Comparison of ENCODE assay signal across 8 cellular contexts in genomic region chr3:8441969-8442559, GRCh38. TPM values are rescaled to one million over a fixed set of nuclear protein-coding genes. Genes with fewer than 3 reads are reported as not detected.
DNase-seq lines count a peak whose midpoint lies in the region; ATAC-seq, FAIRE-seq and TF ChIP-seq lines count a peak whose summit lies in the region.

No MANE protein-coding gene starts in this region.

- no peak for ATAC-seq in stimulated activated naive CD8-positive, alpha-beta T cell treated with anti-CD3 and anti-CD28 coated beads, Interleukin-15, Interleukin-2, amounts not matched to agents 100 U/mL and 50 U/mL, for 24 hours
- ATAC-seq in GM21723 (IDR thresholded peaks at IDR 0.05; ENCODE audit: unreplicated experiment), result no peak

- WGBS in small intestine, 3 donors, result 44 to 52% (median 47%) methylated on average over 8 of the region's 8 CpGs

- H3K27ac ChIP-seq in WERI-Rb-1, result no peak overlapping the region
- peak overlapping the region in 1 of 2 donors; percentile 68 for H3K27ac ChIP-seq in right atrium auricular region
- no peak overlapping the region for H3K27ac ChIP-seq in small intestine (ENCODE audit: low read depth in 1 of 2, low read length in 1 of 2)

- TF ChIP-seq CTCF in D721Med (IDR thresholded peaks at IDR 0.05; ENCODE audit: insufficient read depth, missing control alignments), result peak; percentile 64
- TF ChIP-seq CTCF in WERI-Rb-1 (IDR thresholded peaks at IDR 0.05; ENCODE audit: low read depth, low read length), result peak; percentile 77
- TF ChIP-seq CTCF in right atrium auricular region (IDR thresholded peaks at IDR 0.05), result peak; percentile 60 to 85

- H3K9me3 ChIP-seq in WERI-Rb-1 (ENCODE audit: severe bottlenecking) (no peaks in the 10 kb centered on the region), right atrium auricular region (no peaks in the 10 kb centered on the region), small intestine (ENCODE audit: control insufficient read depth, low read depth) (no peaks in the 10 kb centered on the region)

- FAIRE-seq in D721Med (lab: Jason Lieb, UNC) (no peak), small intestine (lab: Jason Lieb, UNC) (no peak)

- H3K4me1 ChIP-seq in right atrium auricular region (peaks cover 0 to 46% of the 10 kb centered on the region in 2 donors), small intestine (ENCODE audit: control insufficient read depth in 2 of 2, insufficient read depth in 1 of 2, low read depth in 1 of 2, low read length in 1 of 2) (peaks cover 0 to 4% of the 10 kb centered on the region in 2 donors)

- H3K4me3 ChIP-seq in WERI-Rb-1 (ENCODE audit: low read depth, low read length), result no peak overlapping the region
- H3K4me3 ChIP-seq in right atrium auricular region, result no peak overlapping the region
- no peak overlapping the region for H3K4me3 ChIP-seq in small intestine (ENCODE audit: low read depth in 1 of 2, low read length in 2 of 2)

- H3K36me3 ChIP-seq in WERI-Rb-1, result no peaks in the 10 kb centered on the region
- no peaks in the 10 kb centered on the region for H3K36me3 ChIP-seq in right atrium auricular region
- H3K36me3 ChIP-seq in small intestine (ENCODE audit: control insufficient read depth in 2 of 2, insufficient read depth in 2 of 2, low read length in 2 of 2), result no peaks in the 10 kb centered on the region

- DNase-seq in D721Med (ENCODE audit: insufficient read length, low spot score) (peak; percentile 39), HT-29 (ENCODE audit: low spot score) (peak; percentile 72), WERI-Rb-1 (no peak), right atrium auricular region (ENCODE audit: low spot score) (no peak), small intestine (peak; percentile 68), NCI-H1694 (lab: John Stamatoyannopoulos, UW) (no peak)
- DNase-seq in stimulated activated naive CD8-positive, alpha-beta T cell treated with anti-CD3 and anti-CD28 coated beads, Interleukin-15, Interleukin-2, amounts not matched to agents 100 U/mL and 50 U/mL, for 24 hours, result no peak

- H3K27me3 ChIP-seq in WERI-Rb-1 (ENCODE audit: insufficient read depth, low read depth, severe bottlenecking) (no peaks in the 10 kb centered on the region), right atrium auricular region (no peaks in the 10 kb centered on the region), small intestine (ENCODE audit: control insufficient read depth in 2 of 2, insufficient read depth in 2 of 2, low read length in 2 of 2) (no peaks in the 10 kb centered on the region)

RNA-seq across cellular contexts. Expression of gene LMCD1, which starts 59.6 kb away (rescaled TPM):
- 4.8 and 7.5 TPM in 2 replicates for total RNA-seq in HT-29 (2014; rRNA removed; shearing (Covaris generic))
- 10 to 100 TPM; 73.5 to 79.0 TPM for total RNA-seq in right atrium auricular region
- 10 to 100 TPM in 2 of 3 donors, 1 to 10 TPM in 1; 2.5 to 29.4 (median 17.3) TPM for polyA plus RNA-seq in small intestine

Comparison
In these comparisons a context has a peak if more than half of its experiments do, and no peak if none do; other contexts are left out.
1. DNase-seq: peak in D721Med (single experiment), HT-29 (single experiment) and small intestine (single experiment); none in WERI-Rb-1 (single experiment), right atrium auricular region (single experiment), NCI-H1694 (single experiment) and stimulated activated naive CD8-positive, alpha-beta T cell treated with anti-CD3 and anti-CD28 coated beads, Interleukin-15, Interleukin-2, amounts not matched to agents 100 U/mL and 50 U/mL, for 24 hours (single experiment).
2. Peak in every context shown above with its lines, with median percentiles within 50 percentile points of each other: CTCF ChIP-seq.